In genomic region chr5:164356790-164357189, GRCh38 we compare ENCODE assay signal across 24 cellular contexts.
"Had no signal": no experiment of that assay in that cellular context is flagged by ENCODE, and none has a peak within 500 bp of the region (broad histone marks: within the 10 kb centered on the region; RNA-seq: fewer than 3 reads in every experiment).

No MANE protein-coding gene starts in this region.

- H3K4me3 ChIP-seq: colonic mucosa, heart left ventricle, lung, psoas muscle, right lobe of liver, spleen, testis, tibial nerve had no signal

- H3K36me3 ChIP-seq: colonic mucosa, heart left ventricle, right lobe of liver, spleen, tibial nerve had no signal

- H3K4me1 ChIP-seq: colonic mucosa, heart left ventricle, psoas muscle, right lobe of liver, spleen, testis, tibial nerve had no signal

- DNase-seq: colonic mucosa; effector CD4-positive, alpha-beta T cell; endodermal cell; heart left ventricle; hippocampal formation; left colon; left ventricle myocardium superior; mesenchymal stem cell; midbrain; occipital lobe; psoas muscle; retina; right lobe of liver; spleen; stimulated activated CD4-positive, alpha-beta T cell treated with anti-CD3 and anti-CD28 coated beads, Interleukin-2, amount 100 ng/mL, for 24 hours; stimulated activated CD4-positive, alpha-beta T cell treated with anti-CD3 and anti-CD28 coated beads, Interleukin-4, amount 100 ng/mL, for 4 hours; stimulated activated naive B cell treated with anti-CD40 and anti-IgM and Interleukin-4, amounts not matched to agents 10 μg/mL and 1 μg/mL and 100 μg/mL, for 72 hours; stimulated activated naive CD8-positive, alpha-beta T cell treated with anti-CD3 and anti-CD28 coated beads, Interleukin-15, amount 100 ng/mL, for 72 hours; testis had no signal

- ATAC-seq: heart left ventricle; left colon; left ventricle myocardium superior; natural killer cell treated with Interleukin-12 subunit alpha and Interleukin-12 subunit beta and Interleukin-15 and Interleukin-18, amount 100 ng/mL, for 72 hours; psoas muscle; right lobe of liver; stimulated activated naive B cell treated with anti-CD40 and anti-IgM and Interleukin-4, amounts not matched to agents 10 μg/mL and 1 μg/mL and 100 μg/mL, for 72 hours; stimulated activated naive CD8-positive, alpha-beta T cell treated with anti-CD3 and anti-CD28 coated beads, Interleukin-15, amount 100 ng/mL, for 72 hours had no signal

- H3K9me3 ChIP-seq: colonic mucosa, heart left ventricle, psoas muscle, right lobe of liver, spleen, testis, tibial nerve had no signal

- FAIRE-seq: endothelial cell of umbilical vein, frontal cortex had no signal

- H3K27ac ChIP-seq: colonic mucosa, heart left ventricle, psoas muscle, right lobe of liver, spleen, testis, tibial nerve had no signal

- H3K27me3 ChIP-seq: colonic mucosa, right lobe of liver, spleen, testis, tibial nerve had no signal
